ENCODE assay signal across 21 cellular contexts in genomic region chr1:224411766-224412165, GRCh38. TPM values are rescaled to one million over a fixed set of nuclear protein-coding genes. Genes with fewer than 3 reads are reported as not detected.
DNase-seq lines count a peak whose midpoint lies in the region; FAIRE-seq and TF ChIP-seq lines count a peak whose summit lies in the region.
"Had no signal": no experiment of that assay in that cellular context is flagged by ENCODE, and none has a peak within 500 bp of the region (broad histone marks: within the 10 kb centered on the region; RNA-seq: fewer than 3 reads in every experiment).

No MANE protein-coding gene starts in this region.

- TF ChIP-seq CTCF in astrocyte (IDR thresholded peaks at IDR 0.05; ENCODE audit: insufficient read depth, low read depth, low read length) (no peak), hepatocyte (IDR thresholded peaks at IDR 0.05; ENCODE audit: poor library complexity) (no peak), esophagus muscularis mucosa (IDR thresholded peaks at IDR 0.05) (no peak)

- peak; percentile 6 for DNase-seq in DMS53 (lab: John Stamatoyannopoulos, UW)
- no peak for DNase-seq in DMS53 treated with DMSO at 0.1 percent for 48 hours (lab: John Stamatoyannopoulos, UW; ENCODE audit: unreplicated experiment)
- DNase-seq in HK-2 (ENCODE audit: unreplicated experiment) = peak; percentile 14
- DNase-seq in astrocyte (ENCODE audit: low read depth) = peak; percentile 44
- DNase-seq in mesenchymal stem cell = peak; percentile 34
- DNase-seq in SW 1271 (lab: John Stamatoyannopoulos, UW) = no peak
- no peak for DNase-seq in hepatocyte (ENCODE audit: low spot score)
- no peak for DNase-seq in esophagus muscularis mucosa (ENCODE audit: extremely low spot score)
- DNase-seq: activated CD4-positive, alpha-beta T cell treated with anti-CD3 and anti-CD28 coated beads, Interleukin-2, amount 10 ng/mL, durations not matched to agents 24 days and 14 days; erythroblast; glutamatergic neuron; HCEC 1CT; NCI-H1092 treated with DMSO at 0.1 percent for 48 hours; Right ventricle myocardium superior; stimulated activated naive B cell treated with anti-CD40 and anti-IgM and Interleukin-4, amounts not matched to agents 10 μg/mL and 1 μg/mL and 100 μg/mL, for 72 hours; T1000 had no signal

- no peak overlapping the region for H4K91ac ChIP-seq in mesenchymal stem cell (ENCODE audit: low read length)

- H3K36me3 Mint-ChIP-seq in astrocyte (ENCODE audit: low read depth, unreplicated experiment) = peaks cover 7% of the 10 kb centered on the region

- H2BK5ac ChIP-seq in mesenchymal stem cell (ENCODE audit: low read depth, low read length, poor library complexity, severe bottlenecking) = no peak overlapping the region

- no peak overlapping the region for H3K14ac ChIP-seq in mesenchymal stem cell (ENCODE audit: low read length in 2 of 2)

- peaks cover 13% of the 10 kb centered on the region for H3K4me1 ChIP-seq in astrocyte (ENCODE audit: insufficient read depth, low read length)
- H3K4me1 ChIP-seq in mesenchymal stem cell (ENCODE audit: control insufficient read depth, insufficient read depth, low read depth, low read length) = peaks cover 2% of the 10 kb centered on the region
- no peaks in the 10 kb centered on the region for H3K4me1 ChIP-seq in hepatocyte (ENCODE audit: insufficient read depth)
- H3K4me1 ChIP-seq in esophagus muscularis mucosa = peaks cover 0 to 20% (median 13%) of the 10 kb centered on the region in 4 donors
- H3K4me1 ChIP-seq: BLaER1 treated with 17β-estradiol and CSF1 and Interleukin-3, amounts not matched to agents 10 nM and 100 nM had no signal

- peaks cover 49% of the 10 kb centered on the region for H4K20me1 ChIP-seq in astrocyte (ENCODE audit: insufficient read depth, low read length)
- peaks cover under 1% of the 10 kb centered on the region for H4K20me1 ChIP-seq in hepatocyte (ENCODE audit: insufficient read depth, poor library complexity, severe bottlenecking)

- H3K27me3 ChIP-seq in astrocyte (ENCODE audit: insufficient read depth, low read length) = no peaks in the 10 kb centered on the region
- H3K27me3 ChIP-seq in mesenchymal stem cell (ENCODE audit: control insufficient read depth in 1 of 2, insufficient read depth in 1 of 2, low read length in 2 of 2) = no peaks in the 10 kb centered on the region
- H3K27me3 ChIP-seq in hepatocyte = no peaks in the 10 kb centered on the region
- H3K27me3 ChIP-seq in esophagus muscularis mucosa = no peaks in the 10 kb centered on the region
- H3K27me3 ChIP-seq: BLaER1 treated with 17β-estradiol and CSF1 and Interleukin-3, amounts not matched to agents 10 nM and 100 nM; tibial nerve had no signal

- H3K18ac ChIP-seq in mesenchymal stem cell (ENCODE audit: low read depth in 1 of 2, low read length in 2 of 2) = no peak overlapping the region

- H3K79me1 ChIP-seq in mesenchymal stem cell (replicated peaks; ENCODE audit: low read length, poor library complexity, severe bottlenecking) = peaks cover 8% of the 10 kb centered on the region

- H3K9ac ChIP-seq in astrocyte (ENCODE audit: low read length) (no peak overlapping the region), mesenchymal stem cell (ENCODE audit: low read length) (no peak overlapping the region)
- H3K9ac ChIP-seq: BLaER1 treated with 17β-estradiol and CSF1 and Interleukin-3, amounts not matched to agents 10 nM and 100 nM had no signal

- peak overlapping the region; percentile 62 for H3K27ac Mint-ChIP-seq in astrocyte (ENCODE audit: unreplicated experiment)
- H3K27ac Mint-ChIP-seq: activated CD4-positive, alpha-beta T cell treated with anti-CD3 and anti-CD28 coated beads, Interleukin-2, amount 10 ng/mL, durations not matched to agents 24 days and 14 days; activated T-helper 2 cell treated with anti-CD3 and anti-CD28 coated beads, Interferon-gamma antibody, Interleukin-2, Interleukin-4, amounts not matched to agents 10 μg/mL and 5 μg/mL and 100 μg/mL, durations not matched to agents 14 hours and 24 hours and 36 hours; stimulated activated naive B cell treated with anti-CD40 and anti-IgM and Interleukin-4, amounts not matched to agents 10 μg/mL and 1 μg/mL and 100 μg/mL, for 72 hours had no signal

- WGBS in mesenchymal stem cell = no CpG with 5 or more reads among the region's 1 CpG
- 95% methylated on average over 1 of the region's 1 CpG for WGBS in hepatocyte (ENCODE audit: low lambda C conversion rate, missing lambda C conversion rate)
- 100% methylated on average over 1 of the region's 1 CpG for WGBS in esophagus muscularis mucosa

- H2BK15ac ChIP-seq in mesenchymal stem cell (ENCODE audit: low read depth, poor library complexity, severe bottlenecking) = no peak overlapping the region

- FAIRE-seq in astrocyte (lab: Jason Lieb, UNC) = no peak

- H3K27me3 Mint-ChIP-seq in astrocyte (ENCODE audit: low read depth, unreplicated experiment) = no peaks in the 10 kb centered on the region
- H3K27me3 Mint-ChIP-seq: activated CD4-positive, alpha-beta T cell treated with anti-CD3 and anti-CD28 coated beads, Interleukin-2, amount 10 ng/mL, durations not matched to agents 24 days and 14 days; IgD-negative memory B cell; stimulated activated naive B cell treated with anti-CD40 and anti-IgM and Interleukin-4, amounts not matched to agents 10 μg/mL and 1 μg/mL and 100 μg/mL, for 72 hours had no signal

- H3K4ac ChIP-seq in mesenchymal stem cell (ENCODE audit: low read depth in 1 of 2, low read length in 2 of 2) = no peak overlapping the region

- H3K4me3 Mint-ChIP-seq in astrocyte (ENCODE audit: unreplicated experiment) = no peak overlapping the region
- H3K4me3 Mint-ChIP-seq: activated CD4-positive, alpha-beta T cell treated with anti-CD3 and anti-CD28 coated beads, Interleukin-2, amount 10 ng/mL, durations not matched to agents 24 days and 14 days; IgD-negative memory B cell; stimulated activated naive B cell treated with anti-CD40 and anti-IgM and Interleukin-4, amounts not matched to agents 10 μg/mL and 1 μg/mL and 100 μg/mL, for 72 hours had no signal

- H3K36me3 ChIP-seq in astrocyte (ENCODE audit: insufficient read depth, low read length) (peaks cover 49% of the 10 kb centered on the region), mesenchymal stem cell (ENCODE audit: control insufficient read depth in 1 of 2, insufficient read depth in 2 of 2, low read depth in 1 of 2, low read length in 2 of 2) (peaks cover 30 to 91% of the 10 kb centered on the region in 2 experiments), hepatocyte (replicated peaks; ENCODE audit: insufficient read depth, low read depth) (peaks cover 3% of the 10 kb centered on the region), esophagus muscularis mucosa (peaks cover 56 to 96% (median 84%) of the 10 kb centered on the region in 4 donors)

- H3K9me2 ChIP-seq in hepatocyte (replicated peaks; ENCODE audit: insufficient read depth) = no peaks in the 10 kb centered on the region

- no peaks in the 10 kb centered on the region for H3K9me3 ChIP-seq in astrocyte (ENCODE audit: insufficient read depth, low read depth, low read length)
- H3K9me3 ChIP-seq in mesenchymal stem cell (ENCODE audit: control insufficient read depth, low read length) = no peaks in the 10 kb centered on the region
- no peaks in the 10 kb centered on the region for H3K9me3 ChIP-seq in hepatocyte (ENCODE audit: low read depth)
- H3K9me3 ChIP-seq in esophagus muscularis mucosa = no peaks in the 10 kb centered on the region
- H3K9me3 ChIP-seq: BLaER1 treated with 17β-estradiol and CSF1 and Interleukin-3, amounts not matched to agents 10 nM and 100 nM; tibial nerve had no signal

- no peak overlapping the region for H4K8ac ChIP-seq in mesenchymal stem cell (ENCODE audit: low read length)

- no peak for TF ChIP-seq POLR2A in esophagus muscularis mucosa (IDR thresholded peaks at IDR 0.05; ENCODE audit: low read depth)

- H3K27ac ChIP-seq in astrocyte (ENCODE audit: low read depth, low read length) (no peak overlapping the region), mesenchymal stem cell (ENCODE audit: low read length, poor library complexity, severe bottlenecking) (peak overlapping the region; percentile 47), hepatocyte (no peak overlapping the region), esophagus muscularis mucosa (replicated peaks in 1 of 4) (no peak overlapping the region)
- H3K27ac ChIP-seq: 22Rv1; BLaER1 treated with 17β-estradiol and CSF1 and Interleukin-3, amounts not matched to agents 10 nM and 100 nM; tibial nerve had no signal

- no peak overlapping the region for H2AK5ac ChIP-seq in mesenchymal stem cell (ENCODE audit: low read length, severe bottlenecking)

- H3K79me2 ChIP-seq in astrocyte (ENCODE audit: insufficient read depth, low read length) (peaks cover 21% of the 10 kb centered on the region), hepatocyte (peaks cover 42% of the 10 kb centered on the region)

- TF ChIP-seq EP300 in esophagus muscularis mucosa (IDR thresholded peaks at IDR 0.05) = no peak

- no peak overlapping the region for H2BK12ac ChIP-seq in mesenchymal stem cell (ENCODE audit: low read length in 2 of 2)

- H3K23ac ChIP-seq in mesenchymal stem cell (ENCODE audit: low read length in 2 of 2) = no peak overlapping the region

- no peaks in the 10 kb centered on the region for H3K9me3 Mint-ChIP-seq in astrocyte (ENCODE audit: unreplicated experiment)
- H3K9me3 Mint-ChIP-seq: activated CD4-positive, alpha-beta T cell treated with anti-CD3 and anti-CD28 coated beads, Interleukin-2, amount 10 ng/mL, durations not matched to agents 24 days and 14 days; activated T-helper 2 cell treated with anti-CD3 and anti-CD28 coated beads, Interferon-gamma antibody, Interleukin-2, Interleukin-4, amounts not matched to agents 10 μg/mL and 5 μg/mL and 100 μg/mL, durations not matched to agents 14 hours and 24 hours and 36 hours; IgD-negative memory B cell; stimulated activated naive B cell treated with anti-CD40 and anti-IgM and Interleukin-4, amounts not matched to agents 10 μg/mL and 1 μg/mL and 100 μg/mL, for 72 hours had no signal

- peaks cover 12% of the 10 kb centered on the region for H3K4me1 Mint-ChIP-seq in astrocyte (ENCODE audit: low read depth, unreplicated experiment)

- H2BK120ac ChIP-seq in mesenchymal stem cell (ENCODE audit: low read depth, low read length) = no peak overlapping the region

- no peak overlapping the region for H2AFZ ChIP-seq in astrocyte (ENCODE audit: low read depth, low read length)
- H2AFZ ChIP-seq in mesenchymal stem cell (ENCODE audit: low read depth, low read length) = no peak overlapping the region
- H2AFZ ChIP-seq in hepatocyte = no peak overlapping the region

- H3K4me2 ChIP-seq in astrocyte (ENCODE audit: low read length) (no peak overlapping the region), mesenchymal stem cell (ENCODE audit: low read length, poor library complexity, severe bottlenecking) (no peak overlapping the region), hepatocyte (no peak overlapping the region)
- H3K4me2 ChIP-seq: BLaER1 treated with 17β-estradiol and CSF1 and Interleukin-3, amounts not matched to agents 10 nM and 100 nM had no signal

- intact Hi-C loops in esophagus muscularis mucosa (cut with DNase I) = no loop called here

- H3K4me3 ChIP-seq in astrocyte (ENCODE audit: insufficient read depth, low read depth, low read length) (no peak overlapping the region), mesenchymal stem cell (ENCODE audit: insufficient read depth in 1 of 2, low read depth in 1 of 2, low read length in 2 of 2) (no peak overlapping the region), hepatocyte (no peak overlapping the region), esophagus muscularis mucosa (no peak overlapping the region)
- H3K4me3 ChIP-seq: BLaER1 treated with 17β-estradiol and CSF1 and Interleukin-3, amounts not matched to agents 10 nM and 100 nM; tibial nerve had no signal

RNA-seq across cellular contexts. Expression of gene WDR26, which starts 22.8 kb away (rescaled TPM):
- 105 and 113 TPM in 2 replicates for total RNA-seq in astrocyte
- polyA plus RNA-seq in mesenchymal stem cell (2013, experiment 1 of 2) = 71.2 TPM
- polyA plus RNA-seq in mesenchymal stem cell (2013, experiment 2 of 2) = 67.9 TPM
- 63.4 and 72.1 TPM in 2 replicates for total RNA-seq in hepatocyte
- polyA plus RNA-seq in hepatocyte = 9.4 and 11.7 TPM in 2 replicates
- 10 to 100 TPM; 74.9 to 84.7 (median 78.4) TPM for total RNA-seq in esophagus muscularis mucosa

RNA-seq across cellular contexts. Expression of gene CNIH4, which starts 55.1 kb away (rescaled TPM):
- 65.8 and 68.0 TPM in 2 replicates for total RNA-seq in astrocyte
- polyA plus RNA-seq in mesenchymal stem cell (2013, experiment 1 of 2) = 109 TPM
- polyA plus RNA-seq in mesenchymal stem cell (2013, experiment 2 of 2) = 118 TPM
- 62.7 and 76.2 TPM in 2 replicates for total RNA-seq in hepatocyte
- 96.6 and 106 TPM in 2 replicates for polyA plus RNA-seq in hepatocyte
- total RNA-seq in esophagus muscularis mucosa = 10 to 100 TPM; 34.0 to 61.0 (median 46.9) TPM

Comparison
In these comparisons a context has a peak if more than half of its experiments do, and no peak if none do; other contexts are left out.
1. DNase-seq: peak in DMS53 (single experiment), HK-2 (single experiment), astrocyte (single experiment) and mesenchymal stem cell (single experiment); none in DMS53 treated with DMSO at 0.1 percent for 48 hours (single experiment), SW 1271 (0 of 2), hepatocyte (single experiment) and esophagus muscularis mucosa (single experiment).